Comparison of ENCODE assay signal across 24 cellular contexts in the genomic region with DNA sequence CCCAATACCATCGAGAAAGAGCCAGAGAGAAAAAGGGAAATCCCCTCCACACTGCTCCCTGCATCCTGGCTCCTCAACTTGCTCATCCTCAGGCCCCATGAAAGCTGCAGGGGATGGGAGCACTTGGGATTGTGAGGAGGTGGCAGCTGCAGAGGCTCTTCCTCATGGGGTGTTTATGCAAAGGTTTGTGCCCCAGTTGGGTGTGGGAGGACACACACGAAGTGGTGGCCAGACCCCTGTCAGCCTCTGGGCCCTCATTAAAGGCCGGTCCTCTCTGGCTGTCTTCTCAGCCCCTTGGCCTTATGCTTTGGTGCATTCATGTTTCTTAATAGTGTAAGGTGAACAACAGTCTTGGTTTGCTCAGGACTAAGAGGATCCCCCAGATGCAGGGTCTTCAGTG.
DNase-seq lines count a peak whose midpoint lies in the region; ATAC-seq, FAIRE-seq and TF ChIP-seq lines count a peak whose summit lies in the region.
"Had no signal": no experiment of that assay in that cellular context is flagged by ENCODE, and none has a peak within 500 bp of the region (broad histone marks: within the 10 kb centered on the region; RNA-seq: fewer than 3 reads in every experiment).

No MANE protein-coding gene starts in this region.

- no peaks in the 10 kb centered on the region for H3K9me3 Mint-ChIP-seq in activated naive CD8-positive, alpha-beta T cell treated with anti-CD3 and anti-CD28 coated beads, Interleukin-2, amount 10 ng/mL, durations not matched to agents 7 days and 5 days
- no peaks in the 10 kb centered on the region for H3K9me3 Mint-ChIP-seq in activated naive CD8-positive, alpha-beta T cell treated with anti-CD3 and anti-CD28 coated beads, Interleukin-2, amount 50 U/mL, for 24 hours
- H3K9me3 Mint-ChIP-seq in astrocyte (ENCODE audit: unreplicated experiment), result no peaks in the 10 kb centered on the region

- no peak overlapping the region for H3K27ac Mint-ChIP-seq in activated naive CD8-positive, alpha-beta T cell treated with anti-CD3 and anti-CD28 coated beads, Interleukin-2, amount 10 ng/mL, durations not matched to agents 7 days and 5 days
- no peak overlapping the region for H3K27ac Mint-ChIP-seq in activated naive CD8-positive, alpha-beta T cell treated with anti-CD3 and anti-CD28 coated beads, Interleukin-2, amount 50 U/mL, for 24 hours
- peak overlapping the region; percentile 53 for H3K27ac Mint-ChIP-seq in astrocyte (ENCODE audit: unreplicated experiment)
- H3K27ac Mint-ChIP-seq: CD4-positive, CD25-positive, alpha-beta regulatory T cell had no signal

- H3K27me3 Mint-ChIP-seq in activated naive CD8-positive, alpha-beta T cell treated with anti-CD3 and anti-CD28 coated beads, Interleukin-2, amount 10 ng/mL, durations not matched to agents 7 days and 5 days, result peaks cover 19% of the 10 kb centered on the region
- no peaks in the 10 kb centered on the region for H3K27me3 Mint-ChIP-seq in activated naive CD8-positive, alpha-beta T cell treated with anti-CD3 and anti-CD28 coated beads, Interleukin-2, amount 50 U/mL, for 24 hours
- H3K27me3 Mint-ChIP-seq in astrocyte (ENCODE audit: low read depth, unreplicated experiment), result peaks cover 24% of the 10 kb centered on the region

- no peak overlapping the region for H2AFZ ChIP-seq in astrocyte (ENCODE audit: low read depth, low read length)
- H2AFZ ChIP-seq: PC-9 had no signal

- H3K4me1 Mint-ChIP-seq in activated naive CD8-positive, alpha-beta T cell treated with anti-CD3 and anti-CD28 coated beads, Interleukin-2, amount 10 ng/mL, durations not matched to agents 7 days and 5 days, result peaks cover 10% of the 10 kb centered on the region
- peaks cover 8% of the 10 kb centered on the region for H3K4me1 Mint-ChIP-seq in activated naive CD8-positive, alpha-beta T cell treated with anti-CD3 and anti-CD28 coated beads, Interleukin-2, amount 50 U/mL, for 24 hours
- peaks cover 6% of the 10 kb centered on the region for H3K4me1 Mint-ChIP-seq in astrocyte (ENCODE audit: low read depth, unreplicated experiment)

- no peak overlapping the region for H3K4me3 Mint-ChIP-seq in activated naive CD8-positive, alpha-beta T cell treated with anti-CD3 and anti-CD28 coated beads, Interleukin-2, amount 10 ng/mL, durations not matched to agents 7 days and 5 days
- no peak overlapping the region for H3K4me3 Mint-ChIP-seq in activated naive CD8-positive, alpha-beta T cell treated with anti-CD3 and anti-CD28 coated beads, Interleukin-2, amount 50 U/mL, for 24 hours
- no peak overlapping the region for H3K4me3 Mint-ChIP-seq in astrocyte (ENCODE audit: unreplicated experiment)
- H3K4me3 Mint-ChIP-seq: CD4-positive, CD25-positive, alpha-beta regulatory T cell had no signal

- no peak for TF ChIP-seq POLR2A in spleen (IDR thresholded peaks at IDR 0.05)

- POLR2A ChIA-PET in activated naive CD8-positive, alpha-beta T cell treated with anti-CD3 and anti-CD28 coated beads, Interleukin-2, amount 10 ng/mL, durations not matched to agents 7 days and 5 days (lab: Charles Lee), result no interaction called here

- ATAC-seq in activated naive CD8-positive, alpha-beta T cell treated with anti-CD3 and anti-CD28 coated beads, Interleukin-2, amount 10 ng/mL, durations not matched to agents 7 days and 5 days (ENCODE audit: low read depth), result no peak
- no peak for ATAC-seq in activated naive CD8-positive, alpha-beta T cell treated with anti-CD3 and anti-CD28 coated beads, Interleukin-2, amount 50 U/mL, for 24 hours
- ATAC-seq in lower lobe of right lung, result no peak
- no peak for ATAC-seq in stimulated activated naive CD8-positive, alpha-beta T cell treated with anti-CD3 and anti-CD28 coated beads, Interleukin-15, Interleukin-2, amounts not matched to agents 100 U/mL and 50 U/mL, for 24 hours
- ATAC-seq: HepG2, K562 had no signal

- no peak overlapping the region for H3K27ac ChIP-seq in astrocyte (ENCODE audit: low read depth, low read length)
- no peak overlapping the region for H3K27ac ChIP-seq in lower lobe of right lung
- H3K27ac ChIP-seq in spleen, result no peak overlapping the region
- H3K27ac ChIP-seq: PC-9 had no signal

- H3K36me3 ChIP-seq in astrocyte (ENCODE audit: insufficient read depth, low read length) (no peaks in the 10 kb centered on the region), lower lobe of right lung (no peaks in the 10 kb centered on the region), spleen (no peaks in the 10 kb centered on the region)
- H3K36me3 ChIP-seq: BE2C had no signal

- FAIRE-seq in astrocyte (lab: Jason Lieb, UNC), result no peak
- FAIRE-seq: D721Med, GM18507, HepG2, K562 had no signal

- intact Hi-C loops in lower lobe of right lung (cut with DNase I) (no loop called here), spleen (cut with DNase I; ENCODE audit: low total_unique reads) (no loop called here)

- no peaks in the 10 kb centered on the region for H3K79me2 ChIP-seq in astrocyte (ENCODE audit: insufficient read depth, low read length)

- DNase-seq in activated naive CD8-positive, alpha-beta T cell treated with anti-CD3 and anti-CD28 coated beads, Interleukin-2, amount 10 ng/mL, durations not matched to agents 7 days and 5 days, result peak; percentile 14
- DNase-seq in activated naive CD8-positive, alpha-beta T cell treated with anti-CD3 and anti-CD28 coated beads, Interleukin-2, amount 50 U/mL, for 24 hours, result no peak
- no peak for DNase-seq in astrocyte (ENCODE audit: low read depth)
- peak; percentile 16 for DNase-seq in lower lobe of right lung
- DNase-seq in spleen, result peak; percentile 15
- no peak for DNase-seq in MV-4-11 (lab: John Stamatoyannopoulos, UW)
- no peak for DNase-seq in stimulated activated naive CD8-positive, alpha-beta T cell treated with anti-CD3 and anti-CD28 coated beads, Interleukin-15, Interleukin-2, amounts not matched to agents 100 U/mL and 50 U/mL, for 24 hours
- no peak for DNase-seq in activated CD4-positive, alpha-beta T cell treated with anti-CD3 and anti-CD28 coated beads, Interleukin-2, amount 50 U/mL, for 48 hours
- DNase-seq: 8988T; BE2C; CD4-positive, CD25-positive, alpha-beta regulatory T cell; H7; Kasumi-1; NCI-H1694; NCI-H2029 treated with DMSO at 0.1 percent for 48 hours; NCI-H446 treated with DMSO at 0.1 percent for 48 hours; NCI-H526; PC-9; RPMI8226; SHP77 had no signal

- no peak for TF ChIP-seq CTCF in astrocyte (IDR thresholded peaks at IDR 0.05; ENCODE audit: insufficient read depth, low read depth, low read length)
- no peak for TF ChIP-seq CTCF in lower lobe of right lung (IDR thresholded peaks at IDR 0.05)
- TF ChIP-seq CTCF in spleen (IDR thresholded peaks at IDR 0.05 in 8 of 11, conservative IDR thresholded peaks at IDR 0.05 in 3 of 11), result no peak

- 24 to 43% (median 30%) methylated on average over 3 of the region's 3 CpGs for WGBS in spleen, 5 donors

- no peak overlapping the region for H3K9ac ChIP-seq in astrocyte (ENCODE audit: low read length)

- H3K36me3 Mint-ChIP-seq in activated naive CD8-positive, alpha-beta T cell treated with anti-CD3 and anti-CD28 coated beads, Interleukin-2, amount 10 ng/mL, durations not matched to agents 7 days and 5 days, result no peaks in the 10 kb centered on the region
- no peaks in the 10 kb centered on the region for H3K36me3 Mint-ChIP-seq in activated naive CD8-positive, alpha-beta T cell treated with anti-CD3 and anti-CD28 coated beads, Interleukin-2, amount 50 U/mL, for 24 hours (ENCODE audit: low read depth)
- no peaks in the 10 kb centered on the region for H3K36me3 Mint-ChIP-seq in astrocyte (ENCODE audit: low read depth, unreplicated experiment)
- H3K36me3 Mint-ChIP-seq: CD4-positive, CD25-positive, alpha-beta regulatory T cell had no signal

- no peak overlapping the region for H3K4me2 ChIP-seq in astrocyte (ENCODE audit: low read length)
- H3K4me2 ChIP-seq: PC-9 had no signal

- H3K4me1 ChIP-seq in astrocyte (ENCODE audit: insufficient read depth, low read length) (no peaks in the 10 kb centered on the region), lower lobe of right lung (no peaks in the 10 kb centered on the region), spleen (peaks cover 0 to 11% (median 0%) of the 10 kb centered on the region in 6 donors)
- H3K4me1 ChIP-seq: BE2C had no signal

- H3K4me3 ChIP-seq in astrocyte (ENCODE audit: insufficient read depth, low read depth, low read length) (no peak overlapping the region), lower lobe of right lung (no peak overlapping the region), spleen (no peak overlapping the region)
- H3K4me3 ChIP-seq: K562, PC-9 had no signal

- H3K9me3 ChIP-seq in astrocyte (ENCODE audit: insufficient read depth, low read depth, low read length) (peaks cover 4% of the 10 kb centered on the region), lower lobe of right lung (no peaks in the 10 kb centered on the region), spleen (peaks cover 0 to 14% (median 8%) of the 10 kb centered on the region in 8 donors)
- H3K9me3 ChIP-seq: BE2C had no signal

- no peaks in the 10 kb centered on the region for H4K20me1 ChIP-seq in astrocyte (ENCODE audit: insufficient read depth, low read length)

- H3K27me3 ChIP-seq in astrocyte (ENCODE audit: insufficient read depth, low read length) (peaks cover 12% of the 10 kb centered on the region), lower lobe of right lung (ENCODE audit: low read depth) (no peaks in the 10 kb centered on the region), spleen (replicated peaks in 1 of 7) (peaks cover 0 to 4% (median 0%) of the 10 kb centered on the region in 7 donors)
- H3K27me3 ChIP-seq: BE2C had no signal

Comparison
In these comparisons a context has a peak if more than half of its experiments do, and no peak if none do; other contexts are left out.
1. DNase-seq: peak in activated naive CD8-positive, alpha-beta T cell treated with anti-CD3 and anti-CD28 coated beads, Interleukin-2, amount 10 ng/mL, durations not matched to agents 7 days and 5 days (single experiment), lower lobe of right lung (single experiment) and spleen (single experiment); none in activated naive CD8-positive, alpha-beta T cell treated with anti-CD3 and anti-CD28 coated beads, Interleukin-2, amount 50 U/mL, for 24 hours (single experiment), astrocyte (single experiment), MV-4-11 (single experiment), stimulated activated naive CD8-positive, alpha-beta T cell treated with anti-CD3 and anti-CD28 coated beads, Interleukin-15, Interleukin-2, amounts not matched to agents 100 U/mL and 50 U/mL, for 24 hours (single experiment) and activated CD4-positive, alpha-beta T cell treated with anti-CD3 and anti-CD28 coated beads, Interleukin-2, amount 50 U/mL, for 48 hours (0 of 2).